In genomic region chr2:112836695-112837117, GRCh38 we compare ENCODE assay signal across 10 cellular contexts. TPM values are rescaled to one million over a fixed set of nuclear protein-coding genes. Genes with fewer than 3 reads are reported as not detected.
DNase-seq lines count a peak whose midpoint lies in the region; ATAC-seq lines count a peak whose summit lies in the region.
"Had no signal": no experiment of that assay in that cellular context is flagged by ENCODE, and none has a peak within 500 bp of the region (broad histone marks: within the 10 kb centered on the region; RNA-seq: fewer than 3 reads in every experiment).

Gene IL1B (minus strand): TSS chr2:112836779. CDS start chr2:112836229, 550 bp downstream.

- no peak for ATAC-seq in GM21447 (IDR thresholded peaks at IDR 0.05; ENCODE audit: unreplicated experiment)
- no peak for ATAC-seq in GM21619 (IDR thresholded peaks at IDR 0.05; ENCODE audit: unreplicated experiment)
- no peak for ATAC-seq in GM21723 (IDR thresholded peaks at IDR 0.05; ENCODE audit: unreplicated experiment)

- peak; percentile 60 for DNase-seq in A172 (ENCODE audit: low spot score)
- peak; percentile 26 for DNase-seq in HT-29 (ENCODE audit: low spot score)
- peak; percentile 47 for DNase-seq in UCSD-AML1 (lab: John Stamatoyannopoulos, UW; ENCODE audit: unreplicated experiment)
- DNase-seq in iris pigment epithelial cell (ENCODE audit: low read depth), result peak; percentile 90
- no peak for DNase-seq in activated CD4-positive, alpha-beta T cell treated with anti-CD3 and anti-CD28 coated beads for 48 hours
- DNase-seq: C1 segment of cervical spinal cord, WERI-Rb-1 had no signal

RNA-seq across cellular contexts. Expression of gene IL1B, which starts in this region (rescaled TPM):
- 0.19 TPM in 1 of 2 replicates, not detected in the other for total RNA-seq in A172 (2014; rRNA removed; shearing (Covaris generic))
- 0.13 and 0.20 TPM in 2 replicates for total RNA-seq in HT-29 (2014; rRNA removed; shearing (Covaris generic))

Comparison
In these comparisons a context has a peak if more than half of its experiments do, and no peak if none do; other contexts are left out.
1. Peak in DNase-seq in A172; RNA of the gene not detected or under 1 TPM.
2. Peak in DNase-seq in HT-29; RNA of the gene not detected or under 1 TPM.